Comparison of ENCODE assay signal across 9 cellular contexts in genomic region chr5:168317521-168318147, GRCh38. TPM values are rescaled to one million over a fixed set of nuclear protein-coding genes. Genes with fewer than 3 reads are reported as not detected.
DNase-seq lines count a peak whose midpoint lies in the region; ATAC-seq, FAIRE-seq and TF ChIP-seq lines count a peak whose summit lies in the region.
"Had no signal": no experiment of that assay in that cellular context is flagged by ENCODE, and none has a peak within 500 bp of the region (broad histone marks: within the 10 kb centered on the region; RNA-seq: fewer than 3 reads in every experiment).

No MANE protein-coding gene starts in this region.

- H3K4me1 Mint-ChIP-seq in WTC11 (peaks cover 48% of the 10 kb centered on the region), chondrocyte (ENCODE audit: low read depth) (peaks cover 13% of the 10 kb centered on the region)

- H3K9me2 ChIP-seq in GM23248 (ENCODE audit: insufficient read depth): no peaks in the 10 kb centered on the region

- H3K79me2 ChIP-seq in GM23248 (ENCODE audit: insufficient read depth): no peaks in the 10 kb centered on the region

- no peaks in the 10 kb centered on the region for H3K9me3 ChIP-seq in GM23248 (ENCODE audit: low read depth)
- H3K9me3 ChIP-seq in pancreas: no peaks in the 10 kb centered on the region

- H3K27me3 Mint-ChIP-seq in WTC11 (ENCODE audit: low read depth) (no peaks in the 10 kb centered on the region; the same call in 1 of the 2 replicates), chondrocyte (ENCODE audit: low read depth) (no peaks in the 10 kb centered on the region)

- H3K27me3 ChIP-seq in GM23248 (replicated peaks; ENCODE audit: insufficient read depth) (no peaks in the 10 kb centered on the region), pancreas (no peaks in the 10 kb centered on the region)

- no peak overlapping the region for H2AFZ ChIP-seq in GM23248

- H3K27ac Mint-ChIP-seq in WTC11: no peak overlapping the region
- H3K27ac Mint-ChIP-seq in chondrocyte (ENCODE audit: unreplicated experiment): no peak overlapping the region

- no peaks in the 10 kb centered on the region for H3K9me3 Mint-ChIP-seq in WTC11
- no peaks in the 10 kb centered on the region for H3K9me3 Mint-ChIP-seq in chondrocyte (ENCODE audit: low read depth)

- WGBS in GM23248 (ENCODE audit: low coverage in 1 of 2, low lambda C conversion rate in 2 of 2, missing lambda C conversion rate in 2 of 2), 2 experiments: 14 to 28% methylated on average over 4 of the region's 4 CpGs
- WGBS in pancreas, 2 donors: 3 to 8% methylated on average over 4 of the region's 4 CpGs

- H3K4me1 ChIP-seq in GM23248 (ENCODE audit: insufficient read depth) (peaks cover 32% of the 10 kb centered on the region), pancreas (peaks cover 41 to 52% (median 48%) of the 10 kb centered on the region in 3 donors)

- CTCF ChIA-PET in WTC11 (lab: Charles Lee): interaction anchor here (0.8 to 7.1 kb wide), 4 partner anchors 21 to 48 kb away, joined by 4 to 48 read pairs (median 8); no protein-coding TSS in a partner anchor

- ATAC-seq in pancreas: peak; percentile 32 to 54 (median 44)
- ATAC-seq in WTC11: no peak
- no peak for ATAC-seq in HG02798 (IDR thresholded peaks at IDR 0.05; ENCODE audit: poor library complexity, unreplicated experiment)

- no peaks in the 10 kb centered on the region for H4K20me1 ChIP-seq in GM23248 (ENCODE audit: insufficient read depth)

- in situ Hi-C loops in GM23248 (cut with MboI): no loop called here

- TF ChIP-seq CTCF in epithelial cell of esophagus (IDR thresholded peaks at IDR 0.05; ENCODE audit: insufficient read depth, low read depth, low read length, missing control alignments) (no peak), pancreas (IDR thresholded peaks at IDR 0.05) (no peak), WTC11 (IDR thresholded peaks at IDR 0.05) (no peak), chondrocyte (IDR thresholded peaks at IDR 0.05) (no peak)

- H3K9ac ChIP-seq in GM23248: no peak overlapping the region

- no peaks in the 10 kb centered on the region for H3K36me3 ChIP-seq in GM23248 (ENCODE audit: low read depth)
- H3K36me3 ChIP-seq in pancreas: no peaks in the 10 kb centered on the region

- no peak for FAIRE-seq in pancreas (lab: Jason Lieb, UNC)
- FAIRE-seq: TTC549 had no signal

- no peak overlapping the region for H3K4me3 ChIP-seq in GM23248
- no peak overlapping the region for H3K4me3 ChIP-seq in epithelial cell of esophagus (ENCODE audit: low read length)
- no peak overlapping the region for H3K4me3 ChIP-seq in pancreas

- H3K36me3 Mint-ChIP-seq in WTC11 (no peaks in the 10 kb centered on the region), chondrocyte (ENCODE audit: low read depth) (no peaks in the 10 kb centered on the region)

- DNase-seq in GM23248: peak; percentile 87
- DNase-seq in NCI-H774 (lab: John Stamatoyannopoulos, UW): peak; percentile 61
- DNase-seq in epithelial cell of esophagus (ENCODE audit: low read depth): peak; percentile 78
- DNase-seq in pancreas: peak in 3 of 6 donors; percentile 58 to 69 (median 66)
- DNase-seq in WTC11 (ENCODE audit: low spot score): no peak
- DNase-seq in UCSD-AML1 (lab: John Stamatoyannopoulos, UW; ENCODE audit: unreplicated experiment): no peak
- no peak for DNase-seq in chondrocyte (ENCODE audit: low spot score)

- H3F3A ChIP-seq in GM23248 (ENCODE audit: insufficient read depth): peaks cover 9% of the 10 kb centered on the region; the same call in 1 of the 2 replicates

- H3K4me3 Mint-ChIP-seq in WTC11: no peak overlapping the region
- H3K4me3 Mint-ChIP-seq in chondrocyte (ENCODE audit: unreplicated experiment): no peak overlapping the region

- intact Hi-C loops in pancreas (cut with DNase I): no loop called here

- H3K4me2 ChIP-seq in GM23248 (ENCODE audit: unreplicated experiment): no peak overlapping the region

- POLR2A ChIA-PET in WTC11 (lab: Charles Lee): interaction anchor here (0.9 kb wide), 1 partner anchor 10 kb away, joined by 3 read pairs; no protein-coding TSS in a partner anchor

- peak overlapping the region; percentile 42 for H3K27ac ChIP-seq in GM23248
- peak overlapping the region; percentile 84 to 94 (median 87) for H3K27ac ChIP-seq in pancreas

TF ChIP-seq in WTC11, 78 proteins besides CTCF, POLR2A, EP300 and RAD21:
- no peak for TF ChIP-seq NFE2L1 (CRISPR knock-in tag; IDR thresholded peaks at IDR 0.05)
- no peak for TF ChIP-seq TEAD4 (CRISPR knock-in tag; IDR thresholded peaks at IDR 0.05)
- no peak for TF ChIP-seq ZNF671 (CRISPR knock-in tag; IDR thresholded peaks at IDR 0.05)

RNA-seq across cellular contexts. Expression of gene WWC1, which starts 26.2 kb away (rescaled TPM):
- total RNA-seq in GM23248 (2014; rRNA removed; shearing (Covaris generic)): 3.5 and 7.1 TPM in 2 replicates
- polyA plus RNA-seq in GM23248 (2016; fragmentation: Nextera tagmentation; extraction: Ambion mirVana) (1.2 and 1.8 TPM in 2 replicates), pancreas (10 to 100 TPM; 35.0 to 38.5 TPM)
- total RNA-seq in pancreas (10 to 100 TPM; 36.4 to 54.2 (median 41.8) TPM), WTC11 (2021) (29.1 to 48.4 TPM (median 31.6 TPM) in 3 replicates), chondrocyte (2.1 to 4.9 TPM (median 2.1 TPM) in 3 replicates)

Comparison
In these comparisons a context has a peak if more than half of its experiments do, and no peak if none do; other contexts are left out.
1. DNase-seq: peak in GM23248 (single experiment), NCI-H774 (single experiment) and epithelial cell of esophagus (single experiment); none in WTC11 (single experiment), UCSD-AML1 (single experiment) and chondrocyte (single experiment).
2. ATAC-seq: peak in pancreas (4 of 4); none in WTC11 (single experiment) and HG02798 (single experiment).